In the genomic region with DNA sequence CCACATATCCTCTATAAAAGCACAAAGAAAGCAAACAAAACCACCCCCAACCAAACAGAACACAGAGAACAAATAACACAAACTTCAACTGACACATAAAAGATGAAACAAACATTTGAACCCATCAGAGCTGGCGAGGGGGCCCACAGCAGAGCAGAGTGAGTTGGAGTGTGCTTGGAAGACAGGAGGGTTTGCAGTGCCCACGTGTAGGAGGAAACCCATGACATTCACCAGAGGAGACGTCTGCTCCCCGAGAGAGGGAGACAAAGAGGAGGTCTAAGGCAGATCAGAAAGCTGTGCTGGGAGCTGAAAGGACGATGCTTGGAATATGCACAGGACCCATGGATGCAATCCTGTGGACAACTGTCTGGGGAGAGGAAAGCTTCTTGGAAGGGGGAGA, we compare ENCODE assay signal across 8 cellular contexts. TPM values are rescaled to one million over a fixed set of nuclear protein-coding genes. Genes with fewer than 3 reads are reported as not detected.
A peak's percentile ranks its signal among the peaks of the same experiment; 100 is the strongest.
DNase-seq lines count a peak whose midpoint lies in the region; ATAC-seq and TF ChIP-seq lines count a peak whose summit lies in the region.

No MANE protein-coding gene starts in this region.

- TF ChIP-seq POLR2A in HCT116 (IDR thresholded peaks at IDR 0.05; ENCODE audit: borderline replicate concordance, extremely low read depth, insufficient read depth, insufficient read length), result no peak

- TF ChIP-seq CTCF in DND-41 (IDR thresholded peaks at IDR 0.05; ENCODE audit: borderline replicate concordance, extremely low read depth, low read length, poor library complexity, severe bottlenecking) (peak; percentile 29), HCT116 (IDR thresholded peaks at IDR 0.05 in 2 of 3, conservative IDR thresholded peaks at IDR 0.05 in 1 of 3; ENCODE audit: borderline replicate concordance in 1 of 3, insufficient read depth in 1 of 3, low read depth in 2 of 3, low read length in 2 of 3) (peak; percentile 18 to 53 (median 43); a peak in 4 of 6 replicates)

- H3K79me2 ChIP-seq in DND-41 (ENCODE audit: insufficient read depth, low read length) (no peaks in the 10 kb centered on the region), HCT116 (ENCODE audit: insufficient read depth, low read length) (no peaks in the 10 kb centered on the region)

- no peak overlapping the region for H3K4me3 Mint-ChIP-seq in activated T-helper 2 cell treated with anti-CD3 and anti-CD28 coated beads, Interferon-gamma antibody, Interleukin-2, Interleukin-4, amounts not matched to agents 10 μg/mL and 5 μg/mL and 100 μg/mL, durations not matched to agents 14 hours and 24 hours and 36 hours (ENCODE audit: low read depth)

- intact Hi-C loops in HCT116 (cut with micrococcal nuclease), result no loop called here
- intact Hi-C loops in activated T-helper 2 cell treated with anti-CD3 and anti-CD28 coated beads, Interferon-gamma antibody, Interleukin-2, Interleukin-4, amounts not matched to agents 10 μg/mL and 5 μg/mL and 100 μg/mL, durations not matched to agents 14 hours and 24 hours and 36 hours (cut with micrococcal nuclease), result no loop called here

- H3K9me3 ChIP-seq in DND-41 (ENCODE audit: insufficient read depth, low read length, severe bottlenecking) (no peaks in the 10 kb centered on the region), HCT116 (ENCODE audit: control insufficient read depth in 1 of 2, insufficient read depth in 1 of 2, low read depth in 1 of 2, low read length in 2 of 2) (no peaks in the 10 kb centered on the region)

- H3K4me1 ChIP-seq in DND-41 (ENCODE audit: insufficient read depth, low read length) (no peaks in the 10 kb centered on the region), HCT116 (ENCODE audit: control insufficient read depth in 1 of 2, insufficient read depth in 2 of 2, low read length in 2 of 2) (no peaks in the 10 kb centered on the region)

- H3K27ac ChIP-seq in DND-41 (ENCODE audit: low read length), result no peak overlapping the region
- no peak overlapping the region for H3K27ac ChIP-seq in HCT116 (ENCODE audit: low read depth, low read length)

- DNase-seq in DND-41 (no peak), HCT116 (ENCODE audit: low read depth, low spot score) (peak; percentile 38), RPMI7951 (ENCODE audit: low read depth) (peak; percentile 62), hepatic stellate cell (ENCODE audit: low spot score) (peak; percentile 77), Ammon's horn (ENCODE audit: low spot score) (no peak)
- DNase-seq in activated effector memory CD4-positive, alpha-beta T cell treated with Interleukin-2 at 50 U/mL for 16 hours, result no peak
- DNase-seq in activated T-helper 2 cell treated with anti-CD3 and anti-CD28 coated beads, Interferon-gamma antibody, Interleukin-2, Interleukin-4, amounts not matched to agents 10 μg/mL and 5 μg/mL and 100 μg/mL, durations not matched to agents 14 hours and 24 hours and 36 hours (ENCODE audit: low spot score), result no peak

- H3K27me3 ChIP-seq in DND-41 (ENCODE audit: insufficient read depth, low read length, poor library complexity) (peaks cover 14% of the 10 kb centered on the region), HCT116 (ENCODE audit: insufficient read depth, low read length) (peaks cover 7% of the 10 kb centered on the region; the same call in 1 of the 2 replicates)

- POLR2A ChIA-PET in HCT116 (lab: Charles Lee), result no interaction called here

- RAD21 ChIA-PET in HCT116 (lab: Charles Lee; ENCODE audit: low non-redundant PET in 1 of 2, low total read pairs in 2 of 2, uncharacterized antibody in 2 of 2, unreplicated experiment in 2 of 2), result no interaction called here

- H3K27me3 Mint-ChIP-seq in activated T-helper 2 cell treated with anti-CD3 and anti-CD28 coated beads, Interferon-gamma antibody, Interleukin-2, Interleukin-4, amounts not matched to agents 10 μg/mL and 5 μg/mL and 100 μg/mL, durations not matched to agents 14 hours and 24 hours and 36 hours (ENCODE audit: low read depth), result peaks cover 13% of the 10 kb centered on the region

- no TSS peak for BruUV-seq in HCT116 (replicated peaks; lab: Mats Ljungman, UMichigan)

- H3K4me2 ChIP-seq in DND-41 (ENCODE audit: insufficient read depth, low read length) (no peak overlapping the region), HCT116 (ENCODE audit: low read length) (no peak overlapping the region)

- H2AFZ ChIP-seq in DND-41 (ENCODE audit: low read depth, low read length) (no peak overlapping the region), HCT116 (ENCODE audit: low read depth, low read length, poor library complexity, severe bottlenecking) (no peak overlapping the region)

- no peak overlapping the region for H3K27ac Mint-ChIP-seq in activated T-helper 2 cell treated with anti-CD3 and anti-CD28 coated beads, Interferon-gamma antibody, Interleukin-2, Interleukin-4, amounts not matched to agents 10 μg/mL and 5 μg/mL and 100 μg/mL, durations not matched to agents 14 hours and 24 hours and 36 hours

- H3K9me2 ChIP-seq in HCT116 (ENCODE audit: insufficient read depth), result no peaks in the 10 kb centered on the region

- H3K36me3 ChIP-seq in DND-41 (ENCODE audit: insufficient read depth, low read length), result no peaks in the 10 kb centered on the region
- H3K36me3 ChIP-seq in HCT116 (ENCODE audit: control insufficient read depth in 1 of 2, insufficient read depth in 2 of 2, low read length in 2 of 2), result no peaks in the 10 kb centered on the region

- CTCF ChIA-PET in HCT116 (lab: Charles Lee), result interaction anchor here (0.9 to 1.0 kb wide), 2 partner anchors 9 to 377 kb away, joined by 3 to 5 read pairs; no protein-coding TSS in a partner anchor

- H3K4me3 ChIP-seq in DND-41 (ENCODE audit: low read depth in 1 of 2, low read length in 2 of 2), result no peak overlapping the region
- no peak overlapping the region for H3K4me3 ChIP-seq in HCT116 (replicated peaks in 1 of 2; ENCODE audit: low read depth in 1 of 2, low read length in 2 of 2)

- H3K9ac ChIP-seq in DND-41 (ENCODE audit: low read depth, low read length) (no peak overlapping the region), HCT116 (ENCODE audit: low read length) (no peak overlapping the region)

- H4K20me1 ChIP-seq in DND-41 (ENCODE audit: insufficient read depth, low read length) (no peaks in the 10 kb centered on the region), HCT116 (ENCODE audit: insufficient read depth) (no peaks in the 10 kb centered on the region)

- H3K4me1 Mint-ChIP-seq in activated T-helper 2 cell treated with anti-CD3 and anti-CD28 coated beads, Interferon-gamma antibody, Interleukin-2, Interleukin-4, amounts not matched to agents 10 μg/mL and 5 μg/mL and 100 μg/mL, durations not matched to agents 14 hours and 24 hours and 36 hours (ENCODE audit: low read depth), result no peaks in the 10 kb centered on the region

- no peaks in the 10 kb centered on the region for H3K36me3 Mint-ChIP-seq in activated T-helper 2 cell treated with anti-CD3 and anti-CD28 coated beads, Interferon-gamma antibody, Interleukin-2, Interleukin-4, amounts not matched to agents 10 μg/mL and 5 μg/mL and 100 μg/mL, durations not matched to agents 14 hours and 24 hours and 36 hours (ENCODE audit: low read depth)

- TF ChIP-seq RAD21 in HCT116 (IDR thresholded peaks at IDR 0.05; ENCODE audit: low read depth), result peak; percentile 50

- ATAC-seq in DND-41 (ENCODE audit: insufficient read depth, low read depth), result no peak; the same call in 2 of the 3 replicates
- ATAC-seq in HCT116, result peak; percentile 93
- no peak for ATAC-seq in GM21526 (IDR thresholded peaks at IDR 0.05; ENCODE audit: low FRiP score, unreplicated experiment)

- H3K9me3 Mint-ChIP-seq in activated T-helper 2 cell treated with anti-CD3 and anti-CD28 coated beads, Interferon-gamma antibody, Interleukin-2, Interleukin-4, amounts not matched to agents 10 μg/mL and 5 μg/mL and 100 μg/mL, durations not matched to agents 14 hours and 24 hours and 36 hours, result no peaks in the 10 kb centered on the region

TF ChIP-seq in HCT116, 20 proteins besides CTCF, POLR2A, EP300 and RAD21:
- TF ChIP-seq, protein P1, sequence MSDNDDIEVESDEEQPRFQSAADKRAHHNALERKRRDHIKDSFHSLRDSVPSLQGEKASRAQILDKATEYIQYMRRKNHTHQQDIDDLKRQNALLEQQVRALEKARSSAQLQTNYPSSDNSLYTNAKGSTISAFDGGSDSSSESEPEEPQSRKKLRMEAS (IDR thresholded peaks at IDR 0.05), result peak; percentile 44; the same call in 1 of the 2 replicates
- TF ChIP-seq YY1 (IDR thresholded peaks at IDR 0.05; ENCODE audit: extremely low read depth, insufficient replicate concordance, low read depth, low read length) (no peak), CBX3 (IDR thresholded peaks at IDR 0.05; ENCODE audit: low read depth) (0 out of 2 replicates have a peak, but pooled peaks have one; percentile 12), FOSL1 (IDR thresholded peaks at IDR 0.05; ENCODE audit: low read depth) (no peak)

RNA-seq across cellular contexts. Expression of gene MRPL36, which starts 27.0 kb away (rescaled TPM):
- 71.9 TPM for total RNA-seq in HCT116 (2021; ENCODE audit: unreplicated experiment)
- polyA plus RNA-seq in HCT116 (2012), result 53.4 and 65.0 TPM in 2 replicates
- total RNA-seq in RPMI7951 (2014; rRNA removed; shearing (Covaris generic)), result 81.1 TPM in 2 replicates
- total RNA-seq in activated T-helper 2 cell treated with anti-CD3 and anti-CD28 coated beads, Interferon-gamma antibody, Interleukin-2, Interleukin-4, amounts not matched to agents 10 μg/mL and 5 μg/mL and 100 μg/mL, durations not matched to agents 14 hours and 24 hours and 36 hours, result 96.1 and 96.4 TPM in 2 replicates

RNA-seq across cellular contexts. Expression of gene NDUFS6, which starts 28.6 kb away (rescaled TPM):
- 43.8 TPM for total RNA-seq in HCT116 (2021; ENCODE audit: unreplicated experiment)
- 86.6 and 88.6 TPM in 2 replicates for polyA plus RNA-seq in HCT116 (2012)
- total RNA-seq in RPMI7951 (2014; rRNA removed; shearing (Covaris generic)), result 38.3 and 79.5 TPM in 2 replicates
- total RNA-seq in activated T-helper 2 cell treated with anti-CD3 and anti-CD28 coated beads, Interferon-gamma antibody, Interleukin-2, Interleukin-4, amounts not matched to agents 10 μg/mL and 5 μg/mL and 100 μg/mL, durations not matched to agents 14 hours and 24 hours and 36 hours, result 31.6 and 39.9 TPM in 2 replicates

Comparison
In these comparisons a context has a peak if more than half of its experiments do, and no peak if none do; other contexts are left out.
1. DNase-seq: peak in HCT116 (single experiment), RPMI7951 (single experiment) and hepatic stellate cell (single experiment); none in DND-41 (single experiment), Ammon's horn (single experiment), activated effector memory CD4-positive, alpha-beta T cell treated with Interleukin-2 at 50 U/mL for 16 hours (single experiment) and activated T-helper 2 cell treated with anti-CD3 and anti-CD28 coated beads, Interferon-gamma antibody, Interleukin-2, Interleukin-4, amounts not matched to agents 10 μg/mL and 5 μg/mL and 100 μg/mL, durations not matched to agents 14 hours and 24 hours and 36 hours (single experiment).